In the genomic region with DNA sequence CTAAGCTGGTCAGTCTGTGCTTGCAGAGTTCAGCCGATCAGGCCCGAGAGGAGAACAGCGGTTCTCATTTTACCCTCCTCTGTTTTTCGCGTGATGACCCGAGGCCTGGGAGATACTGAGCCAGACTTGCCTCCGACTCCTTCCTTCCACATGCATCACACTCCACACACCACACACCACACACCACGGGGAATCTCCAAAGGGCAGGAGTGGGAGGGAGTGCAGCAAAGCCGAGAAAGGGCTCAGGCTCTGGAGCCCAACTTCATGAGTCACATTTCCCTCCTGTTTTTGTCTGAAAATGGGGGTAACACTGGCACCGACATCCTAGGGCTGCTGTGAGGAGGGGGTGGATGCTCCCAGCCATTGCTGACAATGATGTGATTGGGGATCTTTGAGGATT, we compare ENCODE assay signal across 16 cellular contexts. TPM values are rescaled to one million over a fixed set of nuclear protein-coding genes. Genes with fewer than 3 reads are reported as not detected.
DNase-seq lines count a peak whose midpoint lies in the region; ATAC-seq and TF ChIP-seq lines count a peak whose summit lies in the region.
"Had no signal": no experiment of that assay in that cellular context is flagged by ENCODE, and none has a peak within 500 bp of the region (broad histone marks: within the 10 kb centered on the region; RNA-seq: fewer than 3 reads in every experiment).

No MANE protein-coding gene starts in this region.

- no peaks in the 10 kb centered on the region for H3K27me3 Mint-ChIP-seq in activated CD8-positive, alpha-beta memory T cell treated with anti-CD3 and anti-CD28 coated beads, Interleukin-2, amount 10 ng/mL, durations not matched to agents 7 days and 5 days
- H3K27me3 Mint-ChIP-seq in activated T-cell treated with anti-CD3 and anti-CD28 coated beads, Interleukin-2, amount 50 U/mL, for 72 hours (ENCODE audit: low read depth): no peaks in the 10 kb centered on the region
- H3K27me3 Mint-ChIP-seq: brain had no signal

- H2BK120ac ChIP-seq in mesenchymal stem cell (ENCODE audit: low read depth, low read length): no peak overlapping the region

- H2BK15ac ChIP-seq in mesenchymal stem cell (ENCODE audit: low read depth, poor library complexity, severe bottlenecking): no peak overlapping the region

- H3K4me1 Mint-ChIP-seq in activated CD8-positive, alpha-beta memory T cell treated with anti-CD3 and anti-CD28 coated beads, Interleukin-2, amount 10 ng/mL, durations not matched to agents 7 days and 5 days: peaks cover 18% of the 10 kb centered on the region
- H3K4me1 Mint-ChIP-seq in activated T-cell treated with anti-CD3 and anti-CD28 coated beads, Interleukin-2, amount 50 U/mL, for 72 hours (ENCODE audit: low read depth): peaks cover 22% of the 10 kb centered on the region

- H4K91ac ChIP-seq in mesenchymal stem cell (ENCODE audit: low read length): no peak overlapping the region

- no peak overlapping the region for H3K9ac ChIP-seq in mesenchymal stem cell (ENCODE audit: low read length)

- H3K79me1 ChIP-seq in mesenchymal stem cell (replicated peaks; ENCODE audit: low read length, poor library complexity, severe bottlenecking): no peaks in the 10 kb centered on the region

- no peaks in the 10 kb centered on the region for H3K36me3 Mint-ChIP-seq in activated CD8-positive, alpha-beta memory T cell treated with anti-CD3 and anti-CD28 coated beads, Interleukin-2, amount 10 ng/mL, durations not matched to agents 7 days and 5 days
- H3K36me3 Mint-ChIP-seq in activated T-cell treated with anti-CD3 and anti-CD28 coated beads, Interleukin-2, amount 50 U/mL, for 72 hours (ENCODE audit: insufficient read depth in 2 of 2): no peaks in the 10 kb centered on the region
- H3K36me3 Mint-ChIP-seq: brain had no signal

- no peak overlapping the region for H3K14ac ChIP-seq in mesenchymal stem cell (ENCODE audit: low read length in 2 of 2)

- no peak overlapping the region for H3K23ac ChIP-seq in mesenchymal stem cell (ENCODE audit: low read length in 2 of 2)

- no peak for DNase-seq in activated CD8-positive, alpha-beta memory T cell treated with anti-CD3 and anti-CD28 coated beads, Interleukin-2, amount 10 ng/mL, durations not matched to agents 7 days and 5 days
- no peak for DNase-seq in activated CD8-positive, alpha-beta memory T cell treated with anti-CD3 and anti-CD28 coated beads, Interleukin-2, amount 50 U/mL, for 4 hours
- DNase-seq in H7 (peak; percentile 21), activated gamma-delta T cell treated with Interleukin-2 at 50 U/mL for 16 hours (no peak), mesenchymal stem cell (no peak), T-helper 9 cell (no peak)
- DNase-seq in activated T-cell treated with anti-CD3 and anti-CD28 coated beads, Interleukin-2, amount 50 U/mL, for 72 hours: peak; percentile 37 to 48
- DNase-seq: hypothalamus, left colon, mucosa of descending colon, NCI-H1436, SHP77 treated with DMSO at 0.1 percent for 48 hours, thyroid gland had no signal

- H3K4me1 ChIP-seq in neutrophil (ENCODE audit: control insufficient read depth in 1 of 2, insufficient read depth in 1 of 2, low read depth in 1 of 2, low read length in 1 of 2): peaks cover 15% of the 10 kb centered on the region in 2 experiments
- H3K4me1 ChIP-seq in mesenchymal stem cell (ENCODE audit: control insufficient read depth, insufficient read depth, low read depth, low read length): no peaks in the 10 kb centered on the region
- H3K4me1 ChIP-seq: thyroid gland had no signal

- H3K36me3 ChIP-seq in H7 (replicated peaks; ENCODE audit: control insufficient read depth, insufficient read depth, low read length) (no peaks in the 10 kb centered on the region), neutrophil (no peaks in the 10 kb centered on the region), mesenchymal stem cell (ENCODE audit: control insufficient read depth in 1 of 2, insufficient read depth in 2 of 2, low read depth in 1 of 2, low read length in 2 of 2) (no peaks in the 10 kb centered on the region)
- H3K36me3 ChIP-seq: thyroid gland had no signal

- no peaks in the 10 kb centered on the region for H3K9me3 Mint-ChIP-seq in activated CD8-positive, alpha-beta memory T cell treated with anti-CD3 and anti-CD28 coated beads, Interleukin-2, amount 10 ng/mL, durations not matched to agents 7 days and 5 days (ENCODE audit: low read depth)
- no peaks in the 10 kb centered on the region for H3K9me3 Mint-ChIP-seq in activated T-cell treated with anti-CD3 and anti-CD28 coated beads, Interleukin-2, amount 50 U/mL, for 72 hours

- H3K27ac Mint-ChIP-seq in activated CD8-positive, alpha-beta memory T cell treated with anti-CD3 and anti-CD28 coated beads, Interleukin-2, amount 10 ng/mL, durations not matched to agents 7 days and 5 days: peak overlapping the region; percentile 32
- H3K27ac Mint-ChIP-seq in activated T-cell treated with anti-CD3 and anti-CD28 coated beads, Interleukin-2, amount 50 U/mL, for 72 hours: peak overlapping the region; percentile 52
- H3K27ac Mint-ChIP-seq: brain had no signal

- ATAC-seq in activated CD8-positive, alpha-beta memory T cell treated with anti-CD3 and anti-CD28 coated beads, Interleukin-2, amount 10 ng/mL, durations not matched to agents 7 days and 5 days: no peak
- ATAC-seq in activated T-cell treated with anti-CD3 and anti-CD28 coated beads, Interleukin-2, amount 50 U/mL, for 72 hours (replicated peaks in 1 of 2): peak; percentile 78 to 87
- ATAC-seq: left colon had no signal

- H2AFZ ChIP-seq in mesenchymal stem cell (ENCODE audit: low read depth, low read length): no peak overlapping the region

- H3K27ac ChIP-seq in neutrophil (peak overlapping the region; percentile 91), mesenchymal stem cell (ENCODE audit: low read length, poor library complexity, severe bottlenecking) (no peak overlapping the region)
- H3K27ac ChIP-seq: thyroid gland had no signal

- no peak overlapping the region for H3K4ac ChIP-seq in mesenchymal stem cell (ENCODE audit: low read depth in 1 of 2, low read length in 2 of 2)

- no peak overlapping the region for H3K18ac ChIP-seq in mesenchymal stem cell (ENCODE audit: low read depth in 1 of 2, low read length in 2 of 2)

- H3K9me3 ChIP-seq in neutrophil (no peaks in the 10 kb centered on the region), mesenchymal stem cell (ENCODE audit: control insufficient read depth, low read length) (no peaks in the 10 kb centered on the region)
- H3K9me3 ChIP-seq: mucosa of descending colon, thyroid gland had no signal

- CTCF ChIA-PET in activated CD8-positive, alpha-beta memory T cell treated with anti-CD3 and anti-CD28 coated beads, Interleukin-2, amount 10 ng/mL, durations not matched to agents 7 days and 5 days (lab: Charles Lee): no interaction called here

- no peaks in the 10 kb centered on the region for H3K27me3 ChIP-seq in H7 (ENCODE audit: control insufficient read depth, insufficient read depth, low read length)
- H3K27me3 ChIP-seq in neutrophil: no peaks in the 10 kb centered on the region
- H3K27me3 ChIP-seq in mesenchymal stem cell (ENCODE audit: control insufficient read depth in 1 of 2, insufficient read depth in 1 of 2, low read length in 2 of 2): peaks cover 0 to 44% of the 10 kb centered on the region in 2 experiments
- H3K27me3 ChIP-seq: thyroid gland had no signal

- no peak overlapping the region for H3K4me3 ChIP-seq in H7 (ENCODE audit: insufficient read depth, low read depth, low read length)
- no peak overlapping the region for H3K4me3 ChIP-seq in neutrophil (ENCODE audit: low read depth in 1 of 2, low read length in 1 of 2)
- no peak overlapping the region for H3K4me3 ChIP-seq in mesenchymal stem cell (ENCODE audit: insufficient read depth in 1 of 2, low read depth in 1 of 2, low read length in 2 of 2)
- H3K4me3 ChIP-seq: mucosa of descending colon, smooth muscle cell, thyroid gland had no signal

- no peak overlapping the region for H2BK5ac ChIP-seq in mesenchymal stem cell (ENCODE audit: low read depth, low read length, poor library complexity, severe bottlenecking)

- H2AK5ac ChIP-seq in mesenchymal stem cell (ENCODE audit: low read length, severe bottlenecking): no peak overlapping the region

- no peak overlapping the region for H2BK12ac ChIP-seq in mesenchymal stem cell (ENCODE audit: low read length in 2 of 2)

- WGBS in mesenchymal stem cell: 84% methylated on average over 5 of the region's 10 CpGs

- no peak overlapping the region for H4K8ac ChIP-seq in mesenchymal stem cell (ENCODE audit: low read length)

- H3K4me2 ChIP-seq in mesenchymal stem cell (ENCODE audit: low read length, poor library complexity, severe bottlenecking): no peak overlapping the region
- H3K4me2 ChIP-seq: smooth muscle cell had no signal

- H3K4me3 Mint-ChIP-seq in activated CD8-positive, alpha-beta memory T cell treated with anti-CD3 and anti-CD28 coated beads, Interleukin-2, amount 10 ng/mL, durations not matched to agents 7 days and 5 days: no peak overlapping the region
- peak overlapping the region; percentile 54 to 59 for H3K4me3 Mint-ChIP-seq in activated T-cell treated with anti-CD3 and anti-CD28 coated beads, Interleukin-2, amount 50 U/mL, for 72 hours
- H3K4me3 Mint-ChIP-seq: brain had no signal

- no peak for TF ChIP-seq CTCF in neutrophil (IDR thresholded peaks at IDR 0.05)

RNA-seq across cellular contexts. Expression of gene TKTL1, which starts 38.9 kb away (rescaled TPM):
- total RNA-seq in activated CD8-positive, alpha-beta memory T cell treated with anti-CD3 and anti-CD28 coated beads, Interleukin-2, amount 10 ng/mL, durations not matched to agents 7 days and 5 days: 1 to 10 TPM in 1 of 2 experiments, under 1 TPM in 1; 0.75 to 1.1 TPM
- total RNA-seq in H7 (2014; rRNA removed; shearing (Covaris generic)): 1.6 TPM in 1 of 2 replicates, not detected in the other
- under 1 TPM; 0.65 to 0.74 TPM for total RNA-seq in activated T-cell treated with anti-CD3 and anti-CD28 coated beads, Interleukin-2, amount 50 U/mL, for 72 hours
- not detected for polyA plus RNA-seq in mesenchymal stem cell (2013, experiment 1 of 2)
- polyA plus RNA-seq in mesenchymal stem cell (2013, experiment 2 of 2): not detected
- total RNA-seq: left colon, mucosa of descending colon, smooth muscle cell had no signal
- polyA plus RNA-seq: smooth muscle cell had no signal

RNA-seq across cellular contexts. Expression of gene TEX28, which starts 39.6 kb away (rescaled TPM):
- not detected for total RNA-seq in activated CD8-positive, alpha-beta memory T cell treated with anti-CD3 and anti-CD28 coated beads, Interleukin-2, amount 10 ng/mL, durations not matched to agents 7 days and 5 days
- not detected in 2 replicates for total RNA-seq in H7 (2014; rRNA removed; shearing (Covaris generic))
- not detected for total RNA-seq in activated T-cell treated with anti-CD3 and anti-CD28 coated beads, Interleukin-2, amount 50 U/mL, for 72 hours
- polyA plus RNA-seq in mesenchymal stem cell (2013, experiment 1 of 2): not detected
- not detected for polyA plus RNA-seq in mesenchymal stem cell (2013, experiment 2 of 2)
- total RNA-seq: left colon, mucosa of descending colon, smooth muscle cell, thyroid gland had no signal
- polyA plus RNA-seq: smooth muscle cell had no signal

RNA-seq across cellular contexts. Expression of gene FLNA, which starts 39.9 kb away (rescaled TPM):
- total RNA-seq in activated CD8-positive, alpha-beta memory T cell treated with anti-CD3 and anti-CD28 coated beads, Interleukin-2, amount 10 ng/mL, durations not matched to agents 7 days and 5 days: 1,000 to 10,000 TPM; 1,602 to 2,011 TPM
- 799 and 827 TPM in 2 replicates for total RNA-seq in H7 (2014; rRNA removed; shearing (Covaris generic))
- total RNA-seq in activated T-cell treated with anti-CD3 and anti-CD28 coated beads, Interleukin-2, amount 50 U/mL, for 72 hours: 100 to 1,000 TPM; 755 to 777 TPM
- polyA plus RNA-seq in mesenchymal stem cell (2013, experiment 1 of 2): 667 TPM
- 624 TPM for polyA plus RNA-seq in mesenchymal stem cell (2013, experiment 2 of 2)

RNA-seq across cellular contexts. Expression of gene EMD, which starts 44.6 kb away (rescaled TPM):
- total RNA-seq in activated CD8-positive, alpha-beta memory T cell treated with anti-CD3 and anti-CD28 coated beads, Interleukin-2, amount 10 ng/mL, durations not matched to agents 7 days and 5 days: 10 to 100 TPM; 64.6 to 70.2 TPM
- total RNA-seq in H7 (2014; rRNA removed; shearing (Covaris generic)): 56.2 and 57.1 TPM in 2 replicates
- 10 to 100 TPM; 91.0 to 92.9 TPM for total RNA-seq in activated T-cell treated with anti-CD3 and anti-CD28 coated beads, Interleukin-2, amount 50 U/mL, for 72 hours
- polyA plus RNA-seq in mesenchymal stem cell (2013, experiment 1 of 2): 66.4 TPM
- 66.8 TPM for polyA plus RNA-seq in mesenchymal stem cell (2013, experiment 2 of 2)

Comparison
In these comparisons a context has a peak if more than half of its experiments do, and no peak if none do; other contexts are left out.
1. DNase-seq: peak in H7 (single experiment) and activated T-cell treated with anti-CD3 and anti-CD28 coated beads, Interleukin-2, amount 50 U/mL, for 72 hours (2 of 2); none in activated CD8-positive, alpha-beta memory T cell treated with anti-CD3 and anti-CD28 coated beads, Interleukin-2, amount 10 ng/mL, durations not matched to agents 7 days and 5 days (single experiment), activated CD8-positive, alpha-beta memory T cell treated with anti-CD3 and anti-CD28 coated beads, Interleukin-2, amount 50 U/mL, for 4 hours (single experiment), activated gamma-delta T cell treated with Interleukin-2 at 50 U/mL for 16 hours (single experiment), mesenchymal stem cell (single experiment) and T-helper 9 cell (single experiment).